Comparison of ENCODE assay signal across 1 cellular context in genomic region chr5:173780356-173781234, GRCh38.
TF ChIP-seq lines count a peak whose summit lies in the region.

No MANE protein-coding gene starts in this region.

TF ChIP-seq in H1, 55 proteins besides CTCF, POLR2A, EP300 and RAD21:
- TF ChIP-seq KDM1A (IDR thresholded peaks at IDR 0.05; ENCODE audit: borderline replicate concordance, low read length) (0 out of 2 replicates have a peak, but pooled peaks have one; percentile 27), CHD7 (IDR thresholded peaks at IDR 0.05; ENCODE audit: insufficient replicate concordance, low read length) (no peak), CHD2 (IDR thresholded peaks at IDR 0.05; ENCODE audit: low read length) (no peak), E2F6 (IDR thresholded peaks at IDR 0.05) (no peak), CREB1 (IDR thresholded peaks at IDR 0.05) (no peak), BCL11A (IDR thresholded peaks at IDR 0.05; ENCODE audit: low read depth in 2 of 2, low read length in 2 of 2) (no peak), CHD1 (IDR thresholded peaks at IDR 0.05; ENCODE audit: low read depth, low read length) (no peak), NRF1 (IDR thresholded peaks at IDR 0.05; ENCODE audit: low read depth, low read length) (no peak)
